In the genomic region with DNA sequence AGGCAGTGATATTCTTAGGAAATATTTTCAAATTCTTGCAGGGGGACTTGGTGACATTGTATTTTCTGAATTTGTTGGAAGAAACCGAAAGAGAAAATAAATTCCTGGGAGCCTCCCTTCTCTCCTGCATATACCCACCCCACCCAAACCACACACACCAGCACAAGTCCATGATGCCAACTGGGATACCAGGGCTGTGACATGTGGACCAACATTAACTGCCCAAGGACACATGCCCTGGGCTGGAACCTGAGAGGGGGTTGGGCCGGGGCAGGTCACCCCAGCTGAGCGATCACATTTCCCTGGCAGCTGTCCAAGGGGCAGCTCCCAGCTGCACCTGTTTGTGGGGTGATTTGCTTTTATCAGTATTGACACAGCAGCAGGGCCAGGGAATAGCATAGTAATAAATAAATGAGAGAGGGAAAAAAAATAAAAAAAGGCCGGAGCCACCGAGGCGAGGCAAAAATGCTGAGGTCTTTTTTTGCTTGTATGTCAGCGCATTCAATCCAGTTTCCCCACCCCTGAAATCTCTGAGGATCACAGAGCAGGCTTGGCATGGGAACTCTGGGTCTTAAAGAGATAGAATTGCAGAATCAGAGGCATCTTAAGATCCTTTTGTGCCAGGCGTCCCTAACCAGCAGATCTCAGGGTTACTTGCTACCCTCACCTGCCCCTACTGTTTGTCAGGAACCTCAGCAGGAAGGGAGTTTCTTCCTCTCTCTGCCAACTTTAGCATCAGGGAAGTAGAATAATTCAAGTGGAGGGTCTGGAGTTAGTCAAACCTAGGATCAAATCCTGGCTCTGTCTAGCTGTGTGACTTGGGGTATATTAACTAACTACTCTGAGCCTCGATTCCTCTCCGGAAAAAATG, we compare ENCODE assay signal across 1 cellular context.
A peak's percentile ranks its signal among the peaks of the same experiment; 100 is the strongest.
TF ChIP-seq lines count a peak whose summit lies in the region.

No MANE protein-coding gene starts in this region.

TF ChIP-seq in HEK293, 187 proteins besides CTCF, POLR2A, EP300 and RAD21 (continued from another document):
- TF ChIP-seq IKZF3 (tag by site-specific recombination; IDR thresholded peaks at IDR 0.05) (no peak; the same call in 1 of the 2 replicates), ZNF423 (tag by site-specific recombination; IDR thresholded peaks at IDR 0.05) (no peak), ZSCAN5A (tag by site-specific recombination; IDR thresholded peaks at IDR 0.05) (no peak), ZNF544 (tag by site-specific recombination; IDR thresholded peaks at IDR 0.05) (no peak), ZNF24 (tag by site-specific recombination; IDR thresholded peaks at IDR 0.05) (0 out of 2 replicates have a peak, but pooled peaks have one; percentile 2), BCL11B (tag by site-specific recombination; IDR thresholded peaks at IDR 0.05; ENCODE audit: low read depth) (no peak), ZBTB7A (tag by site-specific recombination; IDR thresholded peaks at IDR 0.05; ENCODE audit: low read depth) (no peak), HOXD13 (CRISPR knock-in tag; IDR thresholded peaks at IDR 0.05; ENCODE audit: borderline replicate concordance) (no peak), KLF9 (tag by site-specific recombination; IDR thresholded peaks at IDR 0.05; ENCODE audit: low read depth) (0 out of 2 replicates have a peak, but pooled peaks have one; percentile 10), ZNF19 (tag by site-specific recombination; IDR thresholded peaks at IDR 0.05; ENCODE audit: low read depth) (no peak), ZNF416 (tag by site-specific recombination; IDR thresholded peaks at IDR 0.05) (no peak), ZBTB1 (tag by site-specific recombination; IDR thresholded peaks at IDR 0.05) (no peak), ZNF529 (tag by site-specific recombination; IDR thresholded peaks at IDR 0.05; ENCODE audit: insufficient replicate concordance) (no peak), ZNF560 (tag by site-specific recombination; IDR thresholded peaks at IDR 0.05; ENCODE audit: borderline replicate concordance) (no peak), ZNF521 (tag by site-specific recombination; IDR thresholded peaks at IDR 0.05) (no peak), ZSCAN18 (tag by site-specific recombination; IDR thresholded peaks at IDR 0.05) (no peak), SCRT2 (tag by site-specific recombination; IDR thresholded peaks at IDR 0.05) (peak; percentile 87), ZNF341 (tag by site-specific recombination; IDR thresholded peaks at IDR 0.05; ENCODE audit: low read depth) (no peak), ZNF354C (tag by site-specific recombination; IDR thresholded peaks at IDR 0.05; ENCODE audit: borderline replicate concordance, low read depth) (no peak), ZNF138 (tag by site-specific recombination; IDR thresholded peaks at IDR 0.05; ENCODE audit: borderline replicate concordance) (no peak), YY1 (tag by site-specific recombination; IDR thresholded peaks at IDR 0.05) (no peak), ZNF621 (tag by site-specific recombination; IDR thresholded peaks at IDR 0.05) (no peak), ZNF777 (tag by site-specific recombination; IDR thresholded peaks at IDR 0.05; ENCODE audit: borderline replicate concordance) (no peak), ZFP3 (tag by site-specific recombination; IDR thresholded peaks at IDR 0.05; ENCODE audit: low read depth) (no peak)
- TF ChIP-seq, protein P1, sequence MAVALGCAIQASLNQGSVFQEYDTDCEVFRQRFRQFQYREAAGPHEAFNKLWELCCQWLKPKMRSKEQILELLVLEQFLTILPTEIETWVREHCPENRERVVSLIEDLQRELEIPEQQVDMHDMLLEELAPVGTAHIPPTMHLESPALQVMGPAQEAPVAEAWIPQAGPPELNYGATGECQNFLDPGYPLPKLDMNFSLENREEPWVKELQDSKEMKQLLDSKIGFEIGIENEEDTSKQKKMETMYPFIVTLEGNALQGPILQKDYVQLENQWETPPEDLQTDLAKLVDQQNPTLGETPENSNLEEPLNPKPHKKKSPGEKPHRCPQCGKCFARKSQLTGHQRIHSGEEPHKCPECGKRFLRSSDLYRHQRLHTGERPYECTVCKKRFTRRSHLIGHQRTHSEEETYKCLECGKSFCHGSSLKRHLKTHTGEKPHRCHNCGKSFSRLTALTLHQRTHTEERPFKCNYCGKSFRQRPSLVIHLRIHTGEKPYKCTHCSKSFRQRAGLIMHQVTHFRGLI (tag by site-specific recombination; IDR thresholded peaks at IDR 0.05): no peak
- TF ChIP-seq, protein P2, sequence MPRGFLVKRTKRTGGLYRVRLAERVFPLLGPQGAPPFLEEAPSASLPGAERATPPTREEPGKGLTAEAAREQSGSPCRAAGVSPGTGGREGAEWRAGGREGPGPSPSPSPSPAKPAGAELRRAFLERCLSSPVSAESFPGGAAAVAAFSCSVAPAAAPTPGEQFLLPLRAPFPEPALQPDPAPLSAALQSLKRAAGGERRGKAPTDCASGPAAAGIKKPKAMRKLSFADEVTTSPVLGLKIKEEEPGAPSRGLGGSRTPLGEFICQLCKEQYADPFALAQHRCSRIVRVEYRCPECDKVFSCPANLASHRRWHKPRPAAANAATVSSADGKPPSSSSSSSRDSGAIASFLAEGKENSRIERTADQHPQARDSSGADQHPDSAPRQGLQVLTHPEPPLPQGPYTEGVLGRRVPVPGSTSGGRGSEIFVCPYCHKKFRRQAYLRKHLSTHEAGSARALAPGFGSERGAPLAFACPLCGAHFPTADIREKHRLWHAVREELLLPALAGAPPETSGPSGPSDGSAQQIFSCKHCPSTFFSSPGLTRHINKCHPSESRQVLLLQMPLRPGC (tag by site-specific recombination; IDR thresholded peaks at IDR 0.05): no peak
